9 cellular contexts compared by ENCODE assay signal in genomic region chr10:71963756-71964668, GRCh38. TPM values are rescaled to one million over a fixed set of nuclear protein-coding genes. Genes with fewer than 3 reads are reported as not detected.
A peak's percentile ranks its signal among the peaks of the same experiment; 100 is the strongest.
DNase-seq lines count a peak whose midpoint lies in the region; FAIRE-seq and TF ChIP-seq lines count a peak whose summit lies in the region.
"Had no signal": no experiment of that assay in that cellular context is flagged by ENCODE, and none has a peak within 500 bp of the region (broad histone marks: within the 10 kb centered on the region; RNA-seq: fewer than 3 reads in every experiment).

TSS of gene CHST3 (plus strand) at chr10:71964395. CDS start at chr10:72005843, 41,448 bp downstream.

- H3K9me3 ChIP-seq in mammary epithelial cell (replicated peaks; ENCODE audit: insufficient read depth, low read length) (no peaks in the 10 kb centered on the region), skeletal muscle tissue (ENCODE audit: control insufficient read depth in 3 of 3, low read length in 3 of 3) (no peaks in the 10 kb centered on the region)

- H3K4me1 ChIP-seq in mammary epithelial cell (ENCODE audit: insufficient read depth, low read length) = peaks cover 31% of the 10 kb centered on the region
- peaks cover 41 to 46% (median 42%) of the 10 kb centered on the region in 3 donors for H3K4me1 ChIP-seq in skeletal muscle tissue (ENCODE audit: control insufficient read depth in 3 of 3, insufficient read depth in 3 of 3, low read length in 3 of 3)

- peak within 1 kb of the TSS; percentile 91 for H3K27ac ChIP-seq in mammary epithelial cell (ENCODE audit: insufficient read depth, low read depth, low read length)
- H3K27ac ChIP-seq in skeletal muscle tissue (ENCODE audit: low read depth, low read length) = peak within 1 kb of the TSS; percentile 96

- DNase-seq in DMS 273 (lab: John Stamatoyannopoulos, UW; ENCODE audit: unreplicated experiment) (peak; percentile 66), DMS 273 treated with DMSO at 0.1 percent for 48 hours (lab: John Stamatoyannopoulos, UW) (no peak), NCI-H1048 (lab: John Stamatoyannopoulos, UW) (peak; percentile 1), mammary epithelial cell (peak; percentile 54), islet precursor cell (peak; percentile 75), DMS79 treated with DMSO at 0.1 percent for 48 hours (lab: John Stamatoyannopoulos, UW) (no peak), D721Med (ENCODE audit: insufficient read length, low spot score) (no peak)

- H3K27me3 ChIP-seq in mammary epithelial cell (ENCODE audit: insufficient read depth, low read length) (no peaks in the 10 kb centered on the region), skeletal muscle tissue (ENCODE audit: control insufficient read depth in 3 of 3, insufficient read depth in 3 of 3, low read length in 3 of 3) (no peaks in the 10 kb centered on the region)

- TF ChIP-seq CTCF in mammary epithelial cell (conservative IDR thresholded peaks at IDR 0.05 in 1 of 2, IDR thresholded peaks at IDR 0.05 in 1 of 2; ENCODE audit: extremely low read depth in 1 of 2, insufficient read depth in 1 of 2, low read depth in 1 of 2, low read length in 2 of 2) (no peak), D721Med (IDR thresholded peaks at IDR 0.05; ENCODE audit: insufficient read depth, missing control alignments) (no peak)

- no peaks in the 10 kb centered on the region for H3K36me3 ChIP-seq in mammary epithelial cell (ENCODE audit: insufficient read depth, low read length)
- H3K36me3 ChIP-seq in skeletal muscle tissue (ENCODE audit: control insufficient read depth in 3 of 3, insufficient read depth in 3 of 3, low read length in 3 of 3) = no peaks in the 10 kb centered on the region

- in situ Hi-C loops in mammary epithelial cell (cut with MboI; ENCODE audit: low sequenced_read_pairs in 2 of 2) = loop anchor here in 1 of 2 donors (5.0 kb wide), 1 partner anchor 83 kb away; no protein-coding TSS in a partner anchor

- dilution Hi-C loops in mammary epithelial cell (cut with HindIII; ENCODE audit: low sequenced_read_pairs) = loop anchor here (25.0 kb wide), 1 partner anchor 373 kb away; no protein-coding TSS in a partner anchor

- intact Hi-C loops in mammary epithelial cell (cut with micrococcal nuclease) = loop anchor here (2.0 kb wide), 1 partner anchor 45 kb away; no protein-coding TSS in a partner anchor

- FAIRE-seq in D721Med (lab: Jason Lieb, UNC) = no peak
- FAIRE-seq: A204.1 had no signal

- 0% methylated on average over 3 of the region's 88 CpGs for WGBS in mammary epithelial cell (ENCODE audit: low coverage, missing lambda C conversion rate)

- peak within 1 kb of the TSS; percentile 70 for H2AFZ ChIP-seq in mammary epithelial cell (ENCODE audit: low read depth, low read length)

- CTCF ChIA-PET in mammary epithelial cell (lab: Charles Lee; ENCODE audit: low non-redundant PET) = interaction anchor here (0.6 kb wide), 1 partner anchor 13 kb away, joined by 3 read pairs; no protein-coding TSS in a partner anchor

- H3K79me2 ChIP-seq in mammary epithelial cell (ENCODE audit: insufficient read depth, low read length) = peaks cover 51% of the 10 kb centered on the region

- H3K4me3 ChIP-seq in mammary epithelial cell (replicated peaks in 1 of 3; ENCODE audit: insufficient read depth in 1 of 3, low read depth in 2 of 3, low read length in 3 of 3) (peak within 1 kb of the TSS; percentile 73 to 85 (median 80)), skeletal muscle tissue (ENCODE audit: low read length in 3 of 3) (peak within 1 kb of the TSS; percentile 92 to 96 (median 93))

- no TSS peak for BruUV-seq in mammary epithelial cell (replicated peaks; lab: Mats Ljungman, UMichigan)

- no peaks in the 10 kb centered on the region for H4K20me1 ChIP-seq in mammary epithelial cell (ENCODE audit: insufficient read depth, low read length)

- peak within 1 kb of the TSS; percentile 93 for H3K9ac ChIP-seq in mammary epithelial cell (ENCODE audit: insufficient read depth, low read length)
- H3K9ac ChIP-seq in skeletal muscle tissue (ENCODE audit: low read depth in 1 of 3, low read length in 3 of 3) = peak within 1 kb of the TSS; percentile 76 to 93 (median 90)

- peak within 1 kb of the TSS; percentile 93 for H3K4me2 ChIP-seq in mammary epithelial cell (ENCODE audit: insufficient read depth, low read depth, low read length)

RNA-seq across cellular contexts. Expression of gene CHST3, which starts in this region (rescaled TPM):
- total RNA-seq in mammary epithelial cell (10 to 100 TPM; 32.4 to 85.0 TPM), skeletal muscle tissue (15.7 TPM)
- 18.1 TPM for polyA plus RNA-seq in mammary epithelial cell
- 35.7 TPM for polyA minus RNA-seq in mammary epithelial cell

Comparison
In these comparisons a context has a peak if more than half of its experiments do, and no peak if none do; other contexts are left out.
1. DNase-seq: peak in DMS 273 (single experiment), NCI-H1048 (single experiment), mammary epithelial cell (single experiment) and islet precursor cell (single experiment); none in DMS 273 treated with DMSO at 0.1 percent for 48 hours (single experiment), DMS79 treated with DMSO at 0.1 percent for 48 hours (single experiment) and D721Med (single experiment).